ENCODE assay signal across 1 cellular context in the genomic region with DNA sequence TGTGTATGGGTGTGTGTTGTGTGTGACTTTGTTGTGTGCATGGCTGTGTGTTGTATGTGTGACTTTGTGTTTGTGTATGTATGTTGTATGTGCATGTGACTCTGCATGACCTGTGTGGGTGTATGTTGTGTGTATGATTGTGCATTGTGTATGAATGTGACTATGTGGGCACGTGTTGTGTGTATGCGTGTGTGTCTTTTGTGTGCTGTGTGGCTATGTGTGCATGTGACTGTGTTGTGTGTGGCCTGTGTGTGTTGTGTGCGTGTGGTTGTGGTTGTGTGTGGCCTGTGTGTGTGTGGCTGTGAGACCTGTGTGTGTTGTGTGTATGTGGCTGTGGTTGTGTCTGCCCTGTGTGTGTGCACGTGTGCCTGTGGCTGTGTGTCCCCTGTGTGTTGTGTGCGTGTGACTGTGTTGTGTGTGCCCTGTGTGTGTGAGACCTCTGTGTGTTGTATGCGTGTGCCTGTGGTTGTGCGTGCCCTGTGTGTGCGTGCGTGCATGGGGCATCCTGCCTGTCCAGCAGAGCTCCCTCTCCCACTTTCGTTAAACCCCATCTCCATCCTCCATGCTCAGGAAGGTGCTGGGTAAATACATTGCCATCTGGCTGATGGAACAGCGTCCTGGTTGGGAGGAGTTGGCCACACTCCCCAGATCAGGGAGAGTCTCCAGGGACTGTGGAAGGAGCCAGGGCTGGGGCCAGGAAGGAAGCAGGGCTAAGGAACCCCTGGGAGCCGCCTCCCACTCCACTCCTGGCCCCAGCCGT.
A peak's percentile ranks its signal among the peaks of the same experiment; 100 is the strongest.
TF ChIP-seq lines count a peak whose summit lies in the region.

No MANE protein-coding gene starts in this region.

TF ChIP-seq in K562, 482 proteins besides CTCF, POLR2A, EP300 and RAD21 (continued from another document and continues in another):
- TF ChIP-seq, protein P1, sequence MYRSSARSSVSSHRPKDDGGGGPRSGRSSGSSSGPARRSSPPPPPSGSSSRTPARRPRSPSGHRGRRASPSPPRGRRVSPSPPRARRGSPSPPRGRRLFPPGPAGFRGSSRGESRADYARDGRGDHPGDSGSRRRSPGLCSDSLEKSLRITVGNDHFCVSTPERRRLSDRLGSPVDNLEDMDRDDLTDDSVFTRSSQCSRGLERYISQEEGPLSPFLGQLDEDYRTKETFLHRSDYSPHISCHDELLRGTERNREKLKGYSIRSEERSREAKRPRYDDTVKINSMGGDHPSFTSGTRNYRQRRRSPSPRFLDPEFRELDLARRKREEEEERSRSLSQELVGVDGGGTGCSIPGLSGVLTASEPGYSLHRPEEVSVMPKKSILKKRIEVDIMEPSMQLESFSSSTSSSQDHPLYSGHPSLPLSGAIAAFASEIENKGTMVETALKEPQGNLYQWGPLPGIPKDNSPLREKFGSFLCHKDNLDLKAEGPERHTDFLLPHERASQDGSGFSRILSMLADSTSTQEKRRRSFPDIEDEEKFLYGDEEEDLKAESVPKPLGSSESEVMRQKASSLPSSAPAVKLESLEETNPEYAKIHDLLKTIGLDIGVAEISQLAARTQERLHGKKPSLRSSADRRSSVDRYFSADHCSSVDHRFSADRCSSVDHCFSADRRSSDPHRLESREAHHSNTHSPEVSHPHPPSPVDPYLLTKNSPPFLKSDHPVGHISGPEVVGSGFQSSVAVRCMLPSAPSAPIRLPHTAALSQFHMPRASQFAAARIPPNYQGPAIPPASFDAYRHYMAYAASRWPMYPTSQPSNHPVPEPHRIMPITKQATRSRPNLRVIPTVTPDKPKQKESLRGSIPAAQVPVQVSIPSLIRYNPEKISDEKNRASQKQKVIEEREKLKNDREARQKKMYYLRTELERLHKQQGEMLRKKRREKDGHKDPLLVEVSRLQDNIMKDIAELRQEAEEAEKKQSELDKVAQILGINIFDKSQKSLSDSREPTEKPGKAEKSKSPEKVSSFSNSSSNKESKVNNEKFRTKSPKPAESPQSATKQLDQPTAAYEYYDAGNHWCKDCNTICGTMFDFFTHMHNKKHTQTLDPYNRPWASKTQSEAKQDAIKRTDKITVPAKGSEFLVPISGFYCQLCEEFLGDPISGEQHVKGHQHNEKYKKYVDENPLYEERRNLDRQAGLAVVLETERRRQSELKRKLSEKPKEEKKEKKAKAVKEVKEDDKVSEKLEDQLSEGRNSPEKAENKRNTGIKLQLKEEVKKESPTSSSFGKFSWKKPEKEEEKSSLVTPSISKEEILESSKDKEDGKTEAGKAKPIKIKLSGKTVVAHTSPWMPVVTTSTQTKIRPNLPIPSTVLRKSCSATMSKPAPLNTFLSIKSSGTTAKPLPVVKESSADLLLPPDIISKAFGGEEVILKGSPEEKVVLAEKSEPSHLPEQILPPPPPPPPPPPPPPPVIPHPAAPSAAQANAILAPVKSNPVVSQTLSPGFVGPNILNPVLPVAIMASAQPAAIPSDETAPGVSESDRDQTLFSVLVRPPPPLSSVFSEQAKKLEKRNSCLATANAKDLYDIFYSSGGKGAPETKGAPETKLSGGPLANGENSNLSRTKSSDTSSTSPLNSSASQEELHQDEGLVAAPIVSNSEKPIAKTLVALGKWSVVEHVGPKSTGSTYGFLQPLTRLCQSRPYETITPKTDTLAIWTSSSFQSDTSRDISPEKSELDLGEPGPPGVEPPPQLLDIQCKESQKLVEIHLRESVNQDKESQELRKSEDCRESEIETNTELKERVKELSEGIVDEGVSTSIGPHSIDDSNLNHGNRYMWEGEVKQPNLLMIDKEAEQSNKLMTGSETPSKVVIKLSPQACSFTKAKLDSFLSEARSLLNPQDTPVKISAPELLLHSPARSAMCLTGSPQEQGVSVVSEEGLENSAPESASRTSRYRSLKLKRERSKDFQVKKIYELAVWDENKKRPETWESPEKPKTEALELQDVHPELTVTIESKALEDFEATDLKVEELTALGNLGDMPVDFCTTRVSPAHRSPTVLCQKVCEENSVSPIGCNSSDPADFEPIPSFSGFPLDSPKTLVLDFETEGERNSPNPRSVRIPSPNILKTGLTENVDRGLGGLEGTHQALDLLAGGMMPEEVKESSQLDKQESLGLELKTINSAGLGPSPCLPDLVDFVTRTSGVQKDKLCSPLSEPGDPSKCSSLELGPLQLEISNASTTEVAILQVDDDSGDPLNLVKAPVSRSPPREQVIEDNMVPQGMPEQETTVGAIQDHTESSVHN (IDR thresholded peaks at IDR 0.05; ENCODE audit: borderline replicate concordance in 1 of 2, low read depth in 1 of 2) = no peak
- TF ChIP-seq CHD4 (IDR thresholded peaks at IDR 0.05; ENCODE audit: insufficient read depth, insufficient replicate concordance, low read depth, low read length, poor library complexity, severe bottlenecking) = peak; percentile 33
- no peak for TF ChIP-seq SLC30A9 (CRISPR knock-in tag; IDR thresholded peaks at IDR 0.05)
- peak; percentile 96 for TF ChIP-seq LARP7 (IDR thresholded peaks at IDR 0.05)
- TF ChIP-seq ATF1 (CRISPR knock-in tag; IDR thresholded peaks at IDR 0.05) = no peak
- no peak for TF ChIP-seq ATF1 (tag; IDR thresholded peaks at IDR 0.05)
- no peak for TF ChIP-seq BHLHE40 (IDR thresholded peaks at IDR 0.05; ENCODE audit: low read length)
- peak; percentile 91 for TF ChIP-seq HLTF (IDR thresholded peaks at IDR 0.05)
- peak; percentile 8; the same call in 1 of the 2 replicates for TF ChIP-seq PHF8 (IDR thresholded peaks at IDR 0.05; ENCODE audit: borderline replicate concordance, low read length)
- no peak for TF ChIP-seq RBM15 (IDR thresholded peaks at IDR 0.05; ENCODE audit: insufficient read depth, low read length)
- TF ChIP-seq, protein P2, sequence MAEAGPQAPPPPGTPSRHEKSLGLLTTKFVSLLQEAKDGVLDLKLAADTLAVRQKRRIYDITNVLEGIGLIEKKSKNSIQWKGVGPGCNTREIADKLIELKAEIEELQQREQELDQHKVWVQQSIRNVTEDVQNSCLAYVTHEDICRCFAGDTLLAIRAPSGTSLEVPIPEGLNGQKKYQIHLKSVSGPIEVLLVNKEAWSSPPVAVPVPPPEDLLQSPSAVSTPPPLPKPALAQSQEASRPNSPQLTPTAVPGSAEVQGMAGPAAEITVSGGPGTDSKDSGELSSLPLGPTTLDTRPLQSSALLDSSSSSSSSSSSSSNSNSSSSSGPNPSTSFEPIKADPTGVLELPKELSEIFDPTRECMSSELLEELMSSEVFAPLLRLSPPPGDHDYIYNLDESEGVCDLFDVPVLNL (CRISPR knock-in tag; IDR thresholded peaks at IDR 0.05; ENCODE audit: low read depth) = peak; percentile 65; the same call in 1 of the 2 replicates
- 0 out of 2 replicates have a peak, but pooled peaks have one; percentile 8 for TF ChIP-seq NFIC (IDR thresholded peaks at IDR 0.05)
- no peak for TF ChIP-seq CCAR2 (IDR thresholded peaks at IDR 0.05; ENCODE audit: low read depth, low read length)
- peak; percentile 35; the same call in 1 of the 2 replicates for TF ChIP-seq ZNF316 (IDR thresholded peaks at IDR 0.05)
- no peak for TF ChIP-seq SAP30 (IDR thresholded peaks at IDR 0.05; ENCODE audit: borderline replicate concordance, insufficient read depth, low read depth, low read length, poor library complexity, severe bottlenecking)
- TF ChIP-seq AFF1 (IDR thresholded peaks at IDR 0.05; ENCODE audit: low read depth in 1 of 2, partially characterized antibody in 2 of 2) = no peak
- no peak for TF ChIP-seq RCOR1 (IDR thresholded peaks at IDR 0.05; ENCODE audit: borderline replicate concordance in 1 of 2, low read depth in 2 of 2, low read length in 2 of 2)
- peak; percentile 40; the same call in 1 of the 2 replicates for TF ChIP-seq EHMT2 (IDR thresholded peaks at IDR 0.05)
- TF ChIP-seq, protein P3, sequence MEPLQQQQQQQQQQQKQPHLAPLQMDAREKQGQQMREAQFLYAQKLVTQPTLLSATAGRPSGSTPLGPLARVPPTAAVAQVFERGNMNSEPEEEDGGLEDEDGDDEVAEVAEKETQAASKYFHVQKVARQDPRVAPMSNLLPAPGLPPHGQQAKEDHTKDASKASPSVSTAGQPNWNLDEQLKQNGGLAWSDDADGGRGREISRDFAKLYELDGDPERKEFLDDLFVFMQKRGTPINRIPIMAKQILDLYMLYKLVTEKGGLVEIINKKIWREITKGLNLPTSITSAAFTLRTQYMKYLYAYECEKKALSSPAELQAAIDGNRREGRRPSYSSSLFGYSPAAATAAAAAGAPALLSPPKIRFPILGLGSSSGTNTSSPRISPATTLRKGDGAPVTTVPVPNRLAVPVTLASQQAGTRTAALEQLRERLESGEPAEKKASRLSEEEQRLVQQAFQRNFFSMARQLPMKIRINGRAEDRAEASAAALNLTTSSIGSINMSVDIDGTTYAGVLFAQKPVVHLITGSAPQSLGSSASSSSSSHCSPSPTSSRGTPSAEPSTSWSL (CRISPR knock-in tag; IDR thresholded peaks at IDR 0.05; ENCODE audit: borderline replicate concordance) = no peak
- no peak for TF ChIP-seq GTF2E2 (tag; IDR thresholded peaks at IDR 0.05)
- peak; percentile 19 for TF ChIP-seq KDM5B (IDR thresholded peaks at IDR 0.05; ENCODE audit: insufficient replicate concordance, low read depth, low read length)
- TF ChIP-seq ILK (tag; IDR thresholded peaks at IDR 0.05; ENCODE audit: borderline replicate concordance, low read depth) = no peak
- no peak for TF ChIP-seq ZNF764 (CRISPR knock-in tag; IDR thresholded peaks at IDR 0.05; ENCODE audit: low read depth)
- TF ChIP-seq HDGF (IDR thresholded peaks at IDR 0.05) = peak; percentile 99
- TF ChIP-seq, protein P4, sequence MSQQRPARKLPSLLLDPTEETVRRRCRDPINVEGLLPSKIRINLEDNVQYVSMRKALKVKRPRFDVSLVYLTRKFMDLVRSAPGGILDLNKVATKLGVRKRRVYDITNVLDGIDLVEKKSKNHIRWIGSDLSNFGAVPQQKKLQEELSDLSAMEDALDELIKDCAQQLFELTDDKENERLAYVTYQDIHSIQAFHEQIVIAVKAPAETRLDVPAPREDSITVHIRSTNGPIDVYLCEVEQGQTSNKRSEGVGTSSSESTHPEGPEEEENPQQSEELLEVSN (IDR thresholded peaks at IDR 0.05; ENCODE audit: borderline replicate concordance in 1 of 2, extremely low read depth in 1 of 2, insufficient read depth in 1 of 2, insufficient read length in 1 of 2, low read depth in 1 of 2, low read length in 1 of 2, poor library complexity in 1 of 2, severe bottlenecking in 1 of 2) = no peak
- TF ChIP-seq, protein P5, sequence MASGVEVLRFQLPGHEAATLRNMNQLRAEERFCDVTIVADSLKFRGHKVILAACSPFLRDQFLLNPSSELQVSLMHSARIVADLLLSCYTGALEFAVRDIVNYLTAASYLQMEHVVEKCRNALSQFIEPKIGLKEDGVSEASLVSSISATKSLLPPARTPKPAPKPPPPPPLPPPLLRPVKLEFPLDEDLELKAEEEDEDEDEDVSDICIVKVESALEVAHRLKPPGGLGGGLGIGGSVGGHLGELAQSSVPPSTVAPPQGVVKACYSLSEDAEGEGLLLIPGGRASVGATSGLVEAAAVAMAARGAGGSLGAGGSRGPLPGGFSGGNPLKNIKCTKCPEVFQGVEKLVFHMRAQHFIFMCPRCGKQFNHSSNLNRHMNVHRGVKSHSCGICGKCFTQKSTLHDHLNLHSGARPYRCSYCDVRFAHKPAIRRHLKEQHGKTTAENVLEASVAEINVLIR (CRISPR knock-in tag; IDR thresholded peaks at IDR 0.05) = no peak
- no peak for TF ChIP-seq TAF7 (tag; IDR thresholded peaks at IDR 0.05)
- TF ChIP-seq FOXK2 (conservative IDR thresholded peaks at IDR 0.05 in 1 of 2, IDR thresholded peaks at IDR 0.05 in 1 of 2; ENCODE audit: low read depth in 2 of 2) = 0 out of 4 replicates have a peak, but pooled peaks of 1 of the 2 experiments have one; percentile 8
- no peak for TF ChIP-seq NCOA2 (IDR thresholded peaks at IDR 0.05; ENCODE audit: partially characterized antibody in 2 of 2)
- TF ChIP-seq, protein P6, sequence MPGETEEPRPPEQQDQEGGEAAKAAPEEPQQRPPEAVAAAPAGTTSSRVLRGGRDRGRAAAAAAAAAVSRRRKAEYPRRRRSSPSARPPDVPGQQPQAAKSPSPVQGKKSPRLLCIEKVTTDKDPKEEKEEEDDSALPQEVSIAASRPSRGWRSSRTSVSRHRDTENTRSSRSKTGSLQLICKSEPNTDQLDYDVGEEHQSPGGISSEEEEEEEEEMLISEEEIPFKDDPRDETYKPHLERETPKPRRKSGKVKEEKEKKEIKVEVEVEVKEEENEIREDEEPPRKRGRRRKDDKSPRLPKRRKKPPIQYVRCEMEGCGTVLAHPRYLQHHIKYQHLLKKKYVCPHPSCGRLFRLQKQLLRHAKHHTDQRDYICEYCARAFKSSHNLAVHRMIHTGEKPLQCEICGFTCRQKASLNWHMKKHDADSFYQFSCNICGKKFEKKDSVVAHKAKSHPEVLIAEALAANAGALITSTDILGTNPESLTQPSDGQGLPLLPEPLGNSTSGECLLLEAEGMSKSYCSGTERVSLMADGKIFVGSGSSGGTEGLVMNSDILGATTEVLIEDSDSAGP (CRISPR knock-in tag; IDR thresholded peaks at IDR 0.05) = 0 out of 2 replicates have a peak, but pooled peaks have one; percentile 49
- TF ChIP-seq, protein P7, sequence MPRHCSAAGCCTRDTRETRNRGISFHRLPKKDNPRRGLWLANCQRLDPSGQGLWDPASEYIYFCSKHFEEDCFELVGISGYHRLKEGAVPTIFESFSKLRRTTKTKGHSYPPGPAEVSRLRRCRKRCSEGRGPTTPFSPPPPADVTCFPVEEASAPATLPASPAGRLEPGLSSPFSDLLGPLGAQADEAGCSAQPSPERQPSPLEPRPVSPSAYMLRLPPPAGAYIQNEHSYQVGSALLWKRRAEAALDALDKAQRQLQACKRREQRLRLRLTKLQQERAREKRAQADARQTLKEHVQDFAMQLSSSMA (CRISPR knock-in tag; IDR thresholded peaks at IDR 0.05) = no peak
- TF ChIP-seq, protein P8, sequence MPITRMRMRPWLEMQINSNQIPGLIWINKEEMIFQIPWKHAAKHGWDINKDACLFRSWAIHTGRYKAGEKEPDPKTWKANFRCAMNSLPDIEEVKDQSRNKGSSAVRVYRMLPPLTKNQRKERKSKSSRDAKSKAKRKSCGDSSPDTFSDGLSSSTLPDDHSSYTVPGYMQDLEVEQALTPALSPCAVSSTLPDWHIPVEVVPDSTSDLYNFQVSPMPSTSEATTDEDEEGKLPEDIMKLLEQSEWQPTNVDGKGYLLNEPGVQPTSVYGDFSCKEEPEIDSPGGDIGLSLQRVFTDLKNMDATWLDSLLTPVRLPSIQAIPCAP (CRISPR knock-in tag; IDR thresholded peaks at IDR 0.05; ENCODE audit: borderline replicate concordance) = no peak
